8 cellular contexts compared by ENCODE assay signal in the genomic region with DNA sequence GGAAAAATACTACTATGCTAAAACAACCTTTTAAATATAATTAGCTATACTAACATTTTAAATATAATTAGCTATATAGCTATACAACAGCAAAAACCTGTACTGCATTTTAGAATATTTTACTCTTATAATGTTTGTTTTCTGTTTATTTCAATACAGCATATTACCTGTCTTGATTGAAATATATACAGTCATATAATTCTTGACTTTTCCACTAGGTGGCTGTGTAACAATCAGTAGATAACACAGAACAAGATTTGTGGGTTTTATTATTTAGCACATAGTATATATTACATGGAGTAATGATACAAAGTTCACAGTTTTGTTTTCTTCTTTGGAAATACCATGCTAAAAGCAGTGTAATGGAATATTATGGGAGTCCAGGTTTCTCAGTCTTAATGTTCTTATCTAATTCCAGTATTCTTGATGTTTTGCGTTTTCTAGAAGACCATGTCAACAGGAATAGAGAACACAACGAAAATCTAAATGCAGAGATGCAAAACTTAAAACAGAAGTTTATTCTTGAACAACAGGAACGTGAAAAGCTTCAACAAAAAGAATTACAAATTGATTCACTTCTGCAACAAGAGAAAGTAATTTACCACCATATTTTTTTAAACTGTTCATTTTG. TPM values are rescaled to one million over a fixed set of nuclear protein-coding genes. Genes with fewer than 3 reads are reported as not detected.
DNase-seq lines count a peak whose midpoint lies in the region; ATAC-seq and TF ChIP-seq lines count a peak whose summit lies in the region.

No MANE protein-coding gene starts in this region.

- H3K4me3 Mint-ChIP-seq in Calu3 (ENCODE audit: low read depth, unreplicated experiment): no peak overlapping the region

- peak; percentile 53 for TF ChIP-seq CTCF in parathyroid adenoma (IDR thresholded peaks at IDR 0.05)
- TF ChIP-seq CTCF in Calu3 (IDR thresholded peaks at IDR 0.05; ENCODE audit: unreplicated experiment): no peak
- no peak for TF ChIP-seq CTCF in omental fat pad (IDR thresholded peaks at IDR 0.05)

- H3K4me2 ChIP-seq in parathyroid adenoma (ENCODE audit: low read length): no peak overlapping the region

- peaks cover 11% of the 10 kb centered on the region for H3K36me3 Mint-ChIP-seq in Calu3 (ENCODE audit: insufficient read depth, unreplicated experiment)

- peak; percentile 31 for DNase-seq in central memory CD4-positive, alpha-beta T cell
- DNase-seq in Calu3 (no peak), substantia nigra (lab: John Stamatoyannopoulos, UW) (no peak), omental fat pad (ENCODE audit: low spot score) (no peak), GM19238 (ENCODE audit: insufficient read length, low spot score) (no peak)

- CTCF ChIA-PET in Calu3 (lab: Charles Lee): no interaction called here

- no peak overlapping the region for H3K9ac ChIP-seq in parathyroid adenoma

- no peaks in the 10 kb centered on the region for H3K36me3 ChIP-seq in parathyroid adenoma (ENCODE audit: control insufficient read depth, insufficient read depth, low read length)

- H3K27ac Mint-ChIP-seq in Calu3 (ENCODE audit: unreplicated experiment): no peak overlapping the region

- ATAC-seq in GM18867 (IDR thresholded peaks at IDR 0.05; ENCODE audit: unreplicated experiment): peak; percentile 68
- ATAC-seq in HG03342 (IDR thresholded peaks at IDR 0.05; ENCODE audit: unreplicated experiment): peak; percentile 93
- no peak for ATAC-seq in omental fat pad (ENCODE audit: low FRiP score)

- no peaks in the 10 kb centered on the region for H3K9me3 ChIP-seq in parathyroid adenoma (ENCODE audit: control insufficient read depth, low read length)

- H2AFZ ChIP-seq in parathyroid adenoma: no peak overlapping the region

- H3K4me1 ChIP-seq in parathyroid adenoma: no peaks in the 10 kb centered on the region

- no peaks in the 10 kb centered on the region for H3K27me3 ChIP-seq in parathyroid adenoma (ENCODE audit: control insufficient read depth, insufficient read depth, low read length)

- H3K79me2 ChIP-seq in parathyroid adenoma: no peaks in the 10 kb centered on the region

- H3K4me1 Mint-ChIP-seq in Calu3 (ENCODE audit: low read depth, unreplicated experiment): no peaks in the 10 kb centered on the region

- no peak overlapping the region for H3K4me3 ChIP-seq in parathyroid adenoma (ENCODE audit: low read depth, low read length)

- intact Hi-C loops in Calu3 (cut with micrococcal nuclease; ENCODE audit: unreplicated experiment): no loop called here

- no peaks in the 10 kb centered on the region for H3K9me3 Mint-ChIP-seq in Calu3 (ENCODE audit: low read depth, unreplicated experiment)

- no peak overlapping the region for H3K27ac ChIP-seq in parathyroid adenoma
- no peak overlapping the region for H3K27ac ChIP-seq in substantia nigra (ENCODE audit: low read depth, low read length, poor library complexity, severe bottlenecking)

- no peaks in the 10 kb centered on the region for H3K27me3 Mint-ChIP-seq in Calu3 (ENCODE audit: unreplicated experiment)

- no TSS peak for BruUV-seq in Calu3 (replicated peaks; lab: Mats Ljungman, UMichigan)

RNA-seq across cellular contexts. Expression of a gene that starts 13.3 kb away (rescaled TPM):
- total RNA-seq in Calu3 (2022) (52.7 and 54.3 TPM in 2 replicates), omental fat pad (1 to 10 TPM in 2 of 4 donors, under 1 TPM in 1, not detected in 1; 0.32 to 2.6 (median 1.0) TPM)

RNA-seq across cellular contexts. Expression of a gene that starts 13.8 kb away (rescaled TPM):
- total RNA-seq in Calu3 (2022): 36.5 and 44.9 TPM in 2 replicates
- 1 to 10 TPM; 5.2 to 9.8 (median 5.9) TPM for total RNA-seq in omental fat pad

RNA-seq across cellular contexts. Expression of a gene that starts 31.7 kb away (rescaled TPM):
- 81.6 and 85.5 TPM in 2 replicates for total RNA-seq in Calu3 (2022)
- total RNA-seq in omental fat pad: 10 to 100 TPM; 25.7 to 55.0 (median 41.3) TPM

RNA-seq across cellular contexts. Expression of a gene that starts 36.3 kb away (rescaled TPM):
- total RNA-seq in Calu3 (2022) (105 and 109 TPM in 2 replicates), omental fat pad (100 to 1,000 TPM in 2 of 4 donors, 10 to 100 TPM in 2; 76.1 to 132 (median 106) TPM)

Comparison
In these comparisons a context has a peak if more than half of its experiments do, and no peak if none do; other contexts are left out.
1. RNA of a gene that starts 13.3 kb away (total RNA-seq): 52.7 to 54.3 TPM in Calu3; 0.32 to 2.6 TPM in omental fat pad; every median in the first group is over 10 times any median in the second.